Comparison of ENCODE assay signal across 22 cellular contexts in genomic region chr20:2937902-2938301, GRCh38.
DNase-seq lines count a peak whose midpoint lies in the region; ATAC-seq and TF ChIP-seq lines count a peak whose summit lies in the region.
"Had no signal": no experiment of that assay in that cellular context is flagged by ENCODE, and none has a peak within 500 bp of the region (broad histone marks: within the 10 kb centered on the region; RNA-seq: fewer than 3 reads in every experiment).

No MANE protein-coding gene starts in this region.

- H3K4me1 Mint-ChIP-seq in natural killer cell, result peaks cover 35 to 40% of the 10 kb centered on the region in 2 donors
- H3K4me1 Mint-ChIP-seq in natural killer cell treated with Interleukin-12 subunit alpha and Interleukin-12 subunit beta and Interleukin-15 and Interleukin-18, amount 100 ng/mL, for 72 hours (ENCODE audit: low read depth in 2 of 2), result peaks cover 23 to 28% of the 10 kb centered on the region in 2 donors
- peaks cover 34% of the 10 kb centered on the region for H3K4me1 Mint-ChIP-seq in central memory CD8-positive, alpha-beta T cell

- DNase-seq in natural killer cell (no peak), NCI-H446 treated with DMSO at 0.1 percent for 48 hours (lab: John Stamatoyannopoulos, UW) (no peak)
- no peak for DNase-seq in natural killer cell treated with Interleukin-12 subunit alpha and Interleukin-12 subunit beta and Interleukin-15 and Interleukin-18, amount 100 ng/mL, for 72 hours (ENCODE audit: low spot score)
- DNase-seq in central memory CD8-positive, alpha-beta T cell (ENCODE audit: low spot score in 2 of 2), result no peak
- DNase-seq: 8988T; ACHN; BE2C; C1 segment of cervical spinal cord; CD4-positive, alpha-beta memory T cell; CD4-positive, CD25-positive, alpha-beta regulatory T cell; CD8-positive, alpha-beta memory T cell; COR-L47; DMS 273 treated with DMSO at 0.1 percent for 48 hours; DMS153; DMS53; DMS79; DND-41; EL; GDM1 had no signal

- no peak overlapping the region for H3K4me3 Mint-ChIP-seq in natural killer cell
- H3K4me3 Mint-ChIP-seq in natural killer cell treated with Interleukin-12 subunit alpha and Interleukin-12 subunit beta and Interleukin-15 and Interleukin-18, amount 100 ng/mL, for 72 hours, result no peak overlapping the region
- no peak overlapping the region for H3K4me3 Mint-ChIP-seq in central memory CD8-positive, alpha-beta T cell
- H3K4me3 Mint-ChIP-seq: CD14-positive monocyte; CD4-positive, alpha-beta memory T cell; CD4-positive, CD25-positive, alpha-beta regulatory T cell; CD8-positive, alpha-beta memory T cell had no signal

- ATAC-seq in natural killer cell, result no peak
- ATAC-seq in natural killer cell treated with Interleukin-12 subunit alpha and Interleukin-12 subunit beta and Interleukin-15 and Interleukin-18, amount 100 ng/mL, for 72 hours, result no peak
- no peak for ATAC-seq in central memory CD8-positive, alpha-beta T cell (replicated peaks; ENCODE audit: extremely low read depth, poor library complexity, severe bottlenecking)
- no peak for ATAC-seq in GM18520 (IDR thresholded peaks at IDR 0.05; ENCODE audit: unreplicated experiment)
- ATAC-seq: GM12878 had no signal

- H3K27me3 Mint-ChIP-seq in natural killer cell (ENCODE audit: low read depth in 2 of 2), result no peaks in the 10 kb centered on the region
- H3K27me3 Mint-ChIP-seq in natural killer cell treated with Interleukin-12 subunit alpha and Interleukin-12 subunit beta and Interleukin-15 and Interleukin-18, amount 100 ng/mL, for 72 hours, result no peaks in the 10 kb centered on the region
- no peaks in the 10 kb centered on the region for H3K27me3 Mint-ChIP-seq in central memory CD8-positive, alpha-beta T cell
- H3K27me3 Mint-ChIP-seq: CD4-positive, alpha-beta memory T cell; CD4-positive, CD25-positive, alpha-beta regulatory T cell; CD8-positive, alpha-beta memory T cell had no signal

- H3K36me3 Mint-ChIP-seq in natural killer cell, result no peaks in the 10 kb centered on the region
- no peaks in the 10 kb centered on the region for H3K36me3 Mint-ChIP-seq in natural killer cell treated with Interleukin-12 subunit alpha and Interleukin-12 subunit beta and Interleukin-15 and Interleukin-18, amount 100 ng/mL, for 72 hours
- H3K36me3 Mint-ChIP-seq in central memory CD8-positive, alpha-beta T cell (ENCODE audit: insufficient read depth), result peaks cover 7% of the 10 kb centered on the region

- no peak for TF ChIP-seq CTCF in natural killer cell (IDR thresholded peaks at IDR 0.05)

- intact Hi-C loops in natural killer cell (cut with micrococcal nuclease), result no loop called here

- H3K27ac Mint-ChIP-seq in natural killer cell, result peak overlapping the region; percentile 33 to 66
- no peak overlapping the region for H3K27ac Mint-ChIP-seq in natural killer cell treated with Interleukin-12 subunit alpha and Interleukin-12 subunit beta and Interleukin-15 and Interleukin-18, amount 100 ng/mL, for 72 hours
- H3K27ac Mint-ChIP-seq in central memory CD8-positive, alpha-beta T cell (ENCODE audit: low read depth), result peak overlapping the region; percentile 81

- H3K9me3 Mint-ChIP-seq in natural killer cell, result no peaks in the 10 kb centered on the region
- no peaks in the 10 kb centered on the region for H3K9me3 Mint-ChIP-seq in natural killer cell treated with Interleukin-12 subunit alpha and Interleukin-12 subunit beta and Interleukin-15 and Interleukin-18, amount 100 ng/mL, for 72 hours
- H3K9me3 Mint-ChIP-seq in central memory CD8-positive, alpha-beta T cell, result no peaks in the 10 kb centered on the region
- H3K9me3 Mint-ChIP-seq: CD14-positive monocyte; CD4-positive, alpha-beta memory T cell; CD4-positive, CD25-positive, alpha-beta regulatory T cell; CD8-positive, alpha-beta memory T cell had no signal

Comparison
In these comparisons a context has a peak if more than half of its experiments do, and no peak if none do; other contexts are left out.
1. H3K27ac Mint-ChIP-seq: peak in natural killer cell (2 of 2) and central memory CD8-positive, alpha-beta T cell (single experiment); none in natural killer cell treated with Interleukin-12 subunit alpha and Interleukin-12 subunit beta and Interleukin-15 and Interleukin-18, amount 100 ng/mL, for 72 hours (0 of 2).